Comparison of ENCODE assay signal across 15 cellular contexts in genomic region chrX:151697082-151697481, GRCh38. TPM values are rescaled to one million over a fixed set of nuclear protein-coding genes. Genes with fewer than 3 reads are reported as not detected.
"Had no signal": no experiment of that assay in that cellular context is flagged by ENCODE, and none has a peak within 500 bp of the region (broad histone marks: within the 10 kb centered on the region; RNA-seq: fewer than 3 reads in every experiment).

No MANE protein-coding gene starts in this region.

RNA-seq across cellular contexts. Expression of gene PRRG3, which starts 1.8 kb away (rescaled TPM):
- total RNA-seq: activated B cell treated with CpG ODN at 0.5 μM for 24 hours; activated CD8-positive, alpha-beta T cell treated with anti-CD3 and anti-CD28 coated beads for 36 hours; activated T-cell treated with anti-CD3 and anti-CD28 coated beads, Interleukin-2, amount 50 U/mL, for 4 hours; activated T-helper 17 cell treated with anti-CD3 and anti-CD28 coated beads, Interleukin-2, amount 50 U/mL, for 72 hours; dermis microvascular lymphatic vessel endothelial cell; endothelial cell of umbilical vein; fibroblast of villous mesenchyme; T-helper 17 cell had no signal

RNA-seq across cellular contexts. Expression of gene FATE1, which starts 18.8 kb away (rescaled TPM):
- total RNA-seq: activated B cell treated with CpG ODN at 0.5 μM for 24 hours; activated CD8-positive, alpha-beta T cell treated with anti-CD3 and anti-CD28 coated beads for 36 hours; activated T-cell treated with anti-CD3 and anti-CD28 coated beads, Interleukin-2, amount 50 U/mL, for 4 hours; activated T-helper 17 cell treated with anti-CD3 and anti-CD28 coated beads, Interleukin-2, amount 50 U/mL, for 72 hours; aorta; body of pancreas; colonic mucosa; dermis microvascular lymphatic vessel endothelial cell; endothelial cell of umbilical vein; esophagus squamous epithelium; fibroblast of villous mesenchyme; T-helper 17 cell had no signal

RNA-seq across cellular contexts. Expression of gene CNGA2, which starts 37.5 kb away (rescaled TPM):
- total RNA-seq: activated B cell treated with CpG ODN at 0.5 μM for 24 hours; activated CD8-positive, alpha-beta T cell treated with anti-CD3 and anti-CD28 coated beads for 36 hours; activated T-cell treated with anti-CD3 and anti-CD28 coated beads, Interleukin-2, amount 50 U/mL, for 4 hours; activated T-helper 17 cell treated with anti-CD3 and anti-CD28 coated beads, Interleukin-2, amount 50 U/mL, for 72 hours; adrenal gland; aorta; body of pancreas; colonic mucosa; dermis microvascular lymphatic vessel endothelial cell; endothelial cell of umbilical vein; esophagus squamous epithelium; fibroblast of villous mesenchyme; gastroesophageal sphincter; glomerular endothelial cell; T-helper 17 cell had no signal
